ENCODE assay signal across 1 cellular context in genomic region chr14:104752735-104753527, GRCh38.
TF ChIP-seq lines count a peak whose summit lies in the region.

TSS of gene SIVA1 (plus strand) at chr14:104753147. CDS start at chr14:104753202, 55 bp downstream.

TF ChIP-seq in HepG2, 621 proteins besides CTCF, POLR2A, EP300 and RAD21 (continued from another document and continues in another):
- TF ChIP-seq SOX6 (IDR thresholded peaks at IDR 0.05) (no peak), SOX6 (CRISPR knock-in tag; IDR thresholded peaks at IDR 0.05) (peak; percentile 13), ZNF335 (CRISPR knock-in tag; IDR thresholded peaks at IDR 0.05) (peak; percentile 18; the same call in 1 of the 2 replicates), PRDM4 (CRISPR knock-in tag; IDR thresholded peaks at IDR 0.05; ENCODE audit: borderline replicate concordance) (no peak), ZBTB3 (CRISPR knock-in tag; IDR thresholded peaks at IDR 0.05; ENCODE audit: borderline replicate concordance, low read depth) (no peak), ZNF562 (CRISPR knock-in tag; IDR thresholded peaks at IDR 0.05; ENCODE audit: borderline replicate concordance) (no peak), ZNF883 (CRISPR knock-in tag; IDR thresholded peaks at IDR 0.05; ENCODE audit: not compliant biosample characterization) (peak; percentile 25), RBM22 (optimal IDR thresholded peaks at IDR 0.05; ENCODE audit: low read length) (no peak), ZBTB20 (CRISPR knock-in tag; IDR thresholded peaks at IDR 0.05; ENCODE audit: borderline replicate concordance, low read depth) (no peak), NR1H2 (CRISPR knock-in tag; IDR thresholded peaks at IDR 0.05; ENCODE audit: borderline replicate concordance, low read depth) (no peak; the same call in 1 of the 2 replicates), ZNF329 (CRISPR knock-in tag; IDR thresholded peaks at IDR 0.05; ENCODE audit: low read depth) (peak; percentile 80; the same call in 1 of the 2 replicates), AHDC1 (CRISPR knock-in tag; IDR thresholded peaks at IDR 0.05; ENCODE audit: borderline replicate concordance) (0 out of 2 replicates have a peak, but pooled peaks have one; percentile 22), CENPX (CRISPR knock-in tag; IDR thresholded peaks at IDR 0.05) (no peak), PRDM15 (CRISPR knock-in tag; IDR thresholded peaks at IDR 0.05) (peak; percentile 48; the same call in 1 of the 2 replicates), HOMEZ (CRISPR knock-in tag; IDR thresholded peaks at IDR 0.05; ENCODE audit: low read depth) (peak; percentile 13; the same call in 1 of the 2 replicates), ZNF776 (CRISPR knock-in tag; IDR thresholded peaks at IDR 0.05) (peak; percentile 85), ZNF768 (CRISPR knock-in tag; IDR thresholded peaks at IDR 0.05) (peak; percentile 69; the same call in 1 of the 2 replicates), PRDM10 (CRISPR knock-in tag; IDR thresholded peaks at IDR 0.05; ENCODE audit: low read depth) (no peak), ZNF337 (CRISPR knock-in tag; IDR thresholded peaks at IDR 0.05; ENCODE audit: borderline replicate concordance, low read depth) (no peak), HOXD1 (CRISPR knock-in tag; IDR thresholded peaks at IDR 0.05) (no peak; the same call in 1 of the 2 replicates), THAP9 (CRISPR knock-in tag; IDR thresholded peaks at IDR 0.05; ENCODE audit: borderline replicate concordance) (peak; percentile 79), ZNF101 (CRISPR knock-in tag; IDR thresholded peaks at IDR 0.05; ENCODE audit: borderline replicate concordance, low read depth) (no peak), KAT2B (IDR thresholded peaks at IDR 0.05; ENCODE audit: borderline replicate concordance, low read depth, low read length) (no peak), ZBTB4 (CRISPR knock-in tag; IDR thresholded peaks at IDR 0.05; ENCODE audit: borderline replicate concordance) (no peak), GTF3A (CRISPR knock-in tag; conservative IDR thresholded peaks at IDR 0.05) (peak; percentile 88; the same call in 1 of the 2 replicates)
